ENCODE assay signal across 1 cellular context in the genomic region with DNA sequence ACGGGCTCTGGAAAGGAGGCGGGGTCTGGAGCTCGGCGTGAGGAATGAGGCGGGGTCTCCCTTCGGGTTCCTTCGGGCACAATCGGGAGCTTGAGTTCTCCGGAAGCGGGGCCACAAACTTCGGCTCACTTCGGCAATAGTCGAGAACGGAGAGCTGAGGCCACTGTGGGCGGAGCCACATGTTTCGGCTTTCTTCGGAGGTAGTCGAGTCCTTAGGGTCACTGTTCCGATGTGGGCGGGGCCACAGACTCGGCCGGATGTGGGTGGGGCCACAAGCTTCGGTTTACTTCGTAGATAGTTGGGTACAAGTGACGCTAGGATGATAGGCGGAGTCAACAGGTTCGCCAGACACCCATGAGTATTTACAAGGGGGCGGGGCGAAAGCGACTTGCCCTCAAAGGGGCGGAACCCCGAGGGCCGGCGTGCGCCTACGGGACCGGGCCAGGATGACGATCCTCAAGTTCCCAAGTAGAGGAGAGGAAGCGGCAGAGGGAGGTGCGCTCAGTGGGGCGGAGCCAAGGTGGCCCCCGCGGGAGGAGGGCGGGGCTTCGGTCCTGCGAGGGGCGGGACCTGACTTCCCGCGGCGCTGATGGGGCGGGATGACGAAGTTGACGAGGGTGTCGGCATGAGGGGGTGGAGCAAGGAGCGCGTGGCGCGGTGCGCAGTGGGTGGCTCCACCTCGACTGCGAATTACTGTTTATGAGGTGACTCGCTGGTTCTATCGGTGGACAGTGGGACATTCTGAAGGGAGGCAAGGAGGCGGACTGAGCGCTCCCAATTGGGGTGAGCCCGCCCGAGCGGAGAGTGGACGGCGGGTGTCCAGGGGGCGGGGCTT.
TF ChIP-seq lines count a peak whose summit lies in the region.

No MANE protein-coding gene starts in this region.

TF ChIP-seq in HepG2, 621 proteins besides CTCF, POLR2A, EP300 and RAD21 (continued from another document and continues in another):
- TF ChIP-seq, protein P1, sequence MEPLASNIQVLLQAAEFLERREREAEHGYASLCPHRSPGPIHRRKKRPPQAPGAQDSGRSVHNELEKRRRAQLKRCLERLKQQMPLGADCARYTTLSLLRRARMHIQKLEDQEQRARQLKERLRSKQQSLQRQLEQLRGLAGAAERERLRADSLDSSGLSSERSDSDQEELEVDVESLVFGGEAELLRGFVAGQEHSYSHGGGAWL (CRISPR knock-in tag; IDR thresholded peaks at IDR 0.05), result peak; percentile 35; the same call in 1 of the 2 replicates
- TF ChIP-seq, protein P2, sequence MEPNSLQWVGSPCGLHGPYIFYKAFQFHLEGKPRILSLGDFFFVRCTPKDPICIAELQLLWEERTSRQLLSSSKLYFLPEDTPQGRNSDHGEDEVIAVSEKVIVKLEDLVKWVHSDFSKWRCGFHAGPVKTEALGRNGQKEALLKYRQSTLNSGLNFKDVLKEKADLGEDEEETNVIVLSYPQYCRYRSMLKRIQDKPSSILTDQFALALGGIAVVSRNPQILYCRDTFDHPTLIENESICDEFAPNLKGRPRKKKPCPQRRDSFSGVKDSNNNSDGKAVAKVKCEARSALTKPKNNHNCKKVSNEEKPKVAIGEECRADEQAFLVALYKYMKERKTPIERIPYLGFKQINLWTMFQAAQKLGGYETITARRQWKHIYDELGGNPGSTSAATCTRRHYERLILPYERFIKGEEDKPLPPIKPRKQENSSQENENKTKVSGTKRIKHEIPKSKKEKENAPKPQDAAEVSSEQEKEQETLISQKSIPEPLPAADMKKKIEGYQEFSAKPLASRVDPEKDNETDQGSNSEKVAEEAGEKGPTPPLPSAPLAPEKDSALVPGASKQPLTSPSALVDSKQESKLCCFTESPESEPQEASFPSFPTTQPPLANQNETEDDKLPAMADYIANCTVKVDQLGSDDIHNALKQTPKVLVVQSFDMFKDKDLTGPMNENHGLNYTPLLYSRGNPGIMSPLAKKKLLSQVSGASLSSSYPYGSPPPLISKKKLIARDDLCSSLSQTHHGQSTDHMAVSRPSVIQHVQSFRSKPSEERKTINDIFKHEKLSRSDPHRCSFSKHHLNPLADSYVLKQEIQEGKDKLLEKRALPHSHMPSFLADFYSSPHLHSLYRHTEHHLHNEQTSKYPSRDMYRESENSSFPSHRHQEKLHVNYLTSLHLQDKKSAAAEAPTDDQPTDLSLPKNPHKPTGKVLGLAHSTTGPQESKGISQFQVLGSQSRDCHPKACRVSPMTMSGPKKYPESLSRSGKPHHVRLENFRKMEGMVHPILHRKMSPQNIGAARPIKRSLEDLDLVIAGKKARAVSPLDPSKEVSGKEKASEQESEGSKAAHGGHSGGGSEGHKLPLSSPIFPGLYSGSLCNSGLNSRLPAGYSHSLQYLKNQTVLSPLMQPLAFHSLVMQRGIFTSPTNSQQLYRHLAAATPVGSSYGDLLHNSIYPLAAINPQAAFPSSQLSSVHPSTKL (CRISPR knock-in tag; IDR thresholded peaks at IDR 0.05), result peak; percentile 43; the same call in 1 of the 2 replicates
- TF ChIP-seq ZNF720 (CRISPR knock-in tag; IDR thresholded peaks at IDR 0.05) (no peak), YEATS4 (CRISPR knock-in tag; IDR thresholded peaks at IDR 0.05; ENCODE audit: borderline replicate concordance) (peak; percentile 33; the same call in 1 of the 2 replicates), MED13 (CRISPR knock-in tag; IDR thresholded peaks at IDR 0.05) (peak; percentile 44; the same call in 1 of the 2 replicates), ZNF644 (CRISPR knock-in tag; IDR thresholded peaks at IDR 0.05; ENCODE audit: low read depth) (no peak), ZNF703 (CRISPR knock-in tag; IDR thresholded peaks at IDR 0.05; ENCODE audit: borderline replicate concordance) (no peak), NFYC (CRISPR knock-in tag; IDR thresholded peaks at IDR 0.05) (peak; percentile 11; the same call in 1 of the 2 replicates), PTBP1 (IDR thresholded peaks at IDR 0.05; ENCODE audit: low read depth, low read length, poor library complexity, severe bottlenecking) (no peak), FOXP1 (IDR thresholded peaks at IDR 0.05) (peak; percentile 86), FOXP1 (CRISPR knock-in tag; IDR thresholded peaks at IDR 0.05) (peak; percentile 64), THAP11 (CRISPR knock-in tag; IDR thresholded peaks at IDR 0.05) (0 out of 2 replicates have a peak, but pooled peaks have one; percentile 46), ZBTB8A (CRISPR knock-in tag; IDR thresholded peaks at IDR 0.05; ENCODE audit: borderline replicate concordance, low read depth) (no peak), ZNF354B (CRISPR knock-in tag; IDR thresholded peaks at IDR 0.05) (no peak), REL (CRISPR knock-in tag; conservative IDR thresholded peaks at IDR 0.05) (no peak), ZNF205 (CRISPR knock-in tag; IDR thresholded peaks at IDR 0.05) (peak; percentile 97), KDM2A (CRISPR knock-in tag; IDR thresholded peaks at IDR 0.05; ENCODE audit: borderline replicate concordance, low read depth) (peak; percentile 16; the same call in 1 of the 2 replicates), ADNP (CRISPR knock-in tag; IDR thresholded peaks at IDR 0.05) (no peak), PLRG1 (conservative IDR thresholded peaks at IDR 0.05) (no peak), ZNF772 (CRISPR knock-in tag; IDR thresholded peaks at IDR 0.05) (peak; percentile 62), CBX1 (IDR thresholded peaks at IDR 0.05; ENCODE audit: low read depth) (peak; percentile 17), NRL (CRISPR knock-in tag; IDR thresholded peaks at IDR 0.05; ENCODE audit: borderline replicate concordance) (no peak), SP4 (CRISPR knock-in tag; IDR thresholded peaks at IDR 0.05) (peak; percentile 89)
- TF ChIP-seq, protein P3, sequence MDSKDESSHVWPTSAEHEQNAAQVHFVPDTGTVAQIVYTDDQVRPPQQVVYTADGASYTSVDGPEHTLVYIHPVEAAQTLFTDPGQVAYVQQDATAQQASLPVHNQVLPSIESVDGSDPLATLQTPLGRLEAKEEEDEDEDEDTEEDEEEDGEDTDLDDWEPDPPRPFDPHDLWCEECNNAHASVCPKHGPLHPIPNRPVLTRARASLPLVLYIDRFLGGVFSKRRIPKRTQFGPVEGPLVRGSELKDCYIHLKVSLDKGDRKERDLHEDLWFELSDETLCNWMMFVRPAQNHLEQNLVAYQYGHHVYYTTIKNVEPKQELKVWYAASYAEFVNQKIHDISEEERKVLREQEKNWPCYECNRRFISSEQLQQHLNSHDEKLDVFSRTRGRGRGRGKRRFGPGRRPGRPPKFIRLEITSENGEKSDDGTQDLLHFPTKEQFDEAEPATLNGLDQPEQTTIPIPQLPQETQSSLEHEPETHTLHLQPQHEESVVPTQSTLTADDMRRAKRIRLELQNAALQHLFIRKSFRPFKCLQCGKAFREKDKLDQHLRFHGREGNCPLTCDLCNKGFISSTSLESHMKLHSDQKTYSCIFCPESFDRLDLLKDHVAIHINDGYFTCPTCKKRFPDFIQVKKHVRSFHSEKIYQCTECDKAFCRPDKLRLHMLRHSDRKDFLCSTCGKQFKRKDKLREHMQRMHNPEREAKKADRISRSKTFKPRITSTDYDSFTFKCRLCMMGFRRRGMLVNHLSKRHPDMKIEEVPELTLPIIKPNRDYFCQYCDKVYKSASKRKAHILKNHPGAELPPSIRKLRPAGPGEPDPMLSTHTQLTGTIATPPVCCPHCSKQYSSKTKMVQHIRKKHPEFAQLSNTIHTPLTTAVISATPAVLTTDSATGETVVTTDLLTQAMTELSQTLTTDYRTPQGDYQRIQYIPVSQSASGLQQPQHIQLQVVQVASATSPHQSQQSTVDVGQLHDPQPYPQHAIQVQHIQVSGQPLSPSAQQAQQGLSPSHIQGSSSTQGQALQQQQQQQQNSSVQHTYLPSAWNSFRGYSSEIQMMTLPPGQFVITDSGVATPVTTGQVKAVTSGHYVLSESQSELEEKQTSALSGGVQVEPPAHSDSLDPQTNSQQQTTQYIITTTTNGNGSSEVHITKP (CRISPR knock-in tag; IDR thresholded peaks at IDR 0.05; ENCODE audit: low read depth), result no peak; the same call in 1 of the 2 replicates
- TF ChIP-seq, protein P4, sequence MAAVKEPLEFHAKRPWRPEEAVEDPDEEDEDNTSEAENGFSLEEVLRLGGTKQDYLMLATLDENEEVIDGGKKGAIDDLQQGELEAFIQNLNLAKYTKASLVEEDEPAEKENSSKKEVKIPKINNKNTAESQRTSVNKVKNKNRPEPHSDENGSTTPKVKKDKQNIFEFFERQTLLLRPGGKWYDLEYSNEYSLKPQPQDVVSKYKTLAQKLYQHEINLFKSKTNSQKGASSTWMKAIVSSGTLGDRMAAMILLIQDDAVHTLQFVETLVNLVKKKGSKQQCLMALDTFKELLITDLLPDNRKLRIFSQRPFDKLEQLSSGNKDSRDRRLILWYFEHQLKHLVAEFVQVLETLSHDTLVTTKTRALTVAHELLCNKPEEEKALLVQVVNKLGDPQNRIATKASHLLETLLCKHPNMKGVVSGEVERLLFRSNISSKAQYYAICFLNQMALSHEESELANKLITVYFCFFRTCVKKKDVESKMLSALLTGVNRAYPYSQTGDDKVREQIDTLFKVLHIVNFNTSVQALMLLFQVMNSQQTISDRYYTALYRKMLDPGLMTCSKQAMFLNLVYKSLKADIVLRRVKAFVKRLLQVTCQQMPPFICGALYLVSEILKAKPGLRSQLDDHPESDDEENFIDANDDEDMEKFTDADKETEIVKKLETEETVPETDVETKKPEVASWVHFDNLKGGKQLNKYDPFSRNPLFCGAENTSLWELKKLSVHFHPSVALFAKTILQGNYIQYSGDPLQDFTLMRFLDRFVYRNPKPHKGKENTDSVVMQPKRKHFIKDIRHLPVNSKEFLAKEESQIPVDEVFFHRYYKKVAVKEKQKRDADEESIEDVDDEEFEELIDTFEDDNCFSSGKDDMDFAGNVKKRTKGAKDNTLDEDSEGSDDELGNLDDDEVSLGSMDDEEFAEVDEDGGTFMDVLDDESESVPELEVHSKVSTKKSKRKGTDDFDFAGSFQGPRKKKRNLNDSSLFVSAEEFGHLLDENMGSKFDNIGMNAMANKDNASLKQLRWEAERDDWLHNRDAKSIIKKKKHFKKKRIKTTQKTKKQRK (IDR thresholded peaks at IDR 0.05; ENCODE audit: low read length), result no peak
- TF ChIP-seq, protein P5, sequence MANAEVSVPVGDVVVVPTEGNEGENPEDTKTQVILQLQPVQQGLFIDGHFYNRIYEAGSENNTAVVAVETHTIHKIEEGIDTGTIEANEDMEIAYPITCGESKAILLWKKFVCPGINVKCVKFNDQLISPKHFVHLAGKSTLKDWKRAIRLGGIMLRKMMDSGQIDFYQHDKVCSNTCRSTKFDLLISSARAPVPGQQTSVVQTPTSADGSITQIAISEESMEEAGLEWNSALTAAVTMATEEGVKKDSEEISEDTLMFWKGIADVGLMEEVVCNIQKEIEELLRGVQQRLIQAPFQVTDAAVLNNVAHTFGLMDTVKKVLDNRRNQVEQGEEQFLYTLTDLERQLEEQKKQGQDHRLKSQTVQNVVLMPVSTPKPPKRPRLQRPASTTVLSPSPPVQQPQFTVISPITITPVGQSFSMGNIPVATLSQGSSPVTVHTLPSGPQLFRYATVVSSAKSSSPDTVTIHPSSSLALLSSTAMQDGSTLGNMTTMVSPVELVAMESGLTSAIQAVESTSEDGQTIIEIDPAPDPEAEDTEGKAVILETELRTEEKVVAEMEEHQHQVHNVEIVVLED (CRISPR knock-in tag; IDR thresholded peaks at IDR 0.05; ENCODE audit: borderline replicate concordance), result peak; percentile 67; the same call in 1 of the 2 replicates
- TF ChIP-seq, protein P6, sequence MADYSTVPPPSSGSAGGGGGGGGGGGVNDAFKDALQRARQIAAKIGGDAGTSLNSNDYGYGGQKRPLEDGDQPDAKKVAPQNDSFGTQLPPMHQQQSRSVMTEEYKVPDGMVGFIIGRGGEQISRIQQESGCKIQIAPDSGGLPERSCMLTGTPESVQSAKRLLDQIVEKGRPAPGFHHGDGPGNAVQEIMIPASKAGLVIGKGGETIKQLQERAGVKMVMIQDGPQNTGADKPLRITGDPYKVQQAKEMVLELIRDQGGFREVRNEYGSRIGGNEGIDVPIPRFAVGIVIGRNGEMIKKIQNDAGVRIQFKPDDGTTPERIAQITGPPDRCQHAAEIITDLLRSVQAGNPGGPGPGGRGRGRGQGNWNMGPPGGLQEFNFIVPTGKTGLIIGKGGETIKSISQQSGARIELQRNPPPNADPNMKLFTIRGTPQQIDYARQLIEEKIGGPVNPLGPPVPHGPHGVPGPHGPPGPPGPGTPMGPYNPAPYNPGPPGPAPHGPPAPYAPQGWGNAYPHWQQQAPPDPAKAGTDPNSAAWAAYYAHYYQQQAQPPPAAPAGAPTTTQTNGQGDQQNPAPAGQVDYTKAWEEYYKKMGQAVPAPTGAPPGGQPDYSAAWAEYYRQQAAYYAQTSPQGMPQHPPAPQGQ (CRISPR knock-in tag; IDR thresholded peaks at IDR 0.05; ENCODE audit: borderline replicate concordance), result no peak
- TF ChIP-seq, protein P7, sequence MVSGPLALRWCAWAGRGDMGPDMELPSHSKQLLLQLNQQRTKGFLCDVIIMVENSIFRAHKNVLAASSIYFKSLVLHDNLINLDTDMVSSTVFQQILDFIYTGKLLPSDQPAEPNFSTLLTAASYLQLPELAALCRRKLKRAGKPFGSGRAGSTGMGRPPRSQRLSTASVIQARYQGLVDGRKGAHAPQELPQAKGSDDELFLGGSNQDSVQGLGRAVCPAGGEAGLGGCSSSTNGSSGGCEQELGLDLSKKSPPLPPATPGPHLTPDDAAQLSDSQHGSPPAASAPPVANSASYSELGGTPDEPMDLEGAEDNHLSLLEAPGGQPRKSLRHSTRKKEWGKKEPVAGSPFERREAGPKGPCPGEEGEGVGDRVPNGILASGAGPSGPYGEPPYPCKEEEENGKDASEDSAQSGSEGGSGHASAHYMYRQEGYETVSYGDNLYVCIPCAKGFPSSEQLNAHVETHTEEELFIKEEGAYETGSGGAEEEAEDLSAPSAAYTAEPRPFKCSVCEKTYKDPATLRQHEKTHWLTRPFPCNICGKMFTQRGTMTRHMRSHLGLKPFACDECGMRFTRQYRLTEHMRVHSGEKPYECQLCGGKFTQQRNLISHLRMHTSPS (CRISPR knock-in tag; IDR thresholded peaks at IDR 0.05; ENCODE audit: low read depth), result no peak
- TF ChIP-seq, protein P8, sequence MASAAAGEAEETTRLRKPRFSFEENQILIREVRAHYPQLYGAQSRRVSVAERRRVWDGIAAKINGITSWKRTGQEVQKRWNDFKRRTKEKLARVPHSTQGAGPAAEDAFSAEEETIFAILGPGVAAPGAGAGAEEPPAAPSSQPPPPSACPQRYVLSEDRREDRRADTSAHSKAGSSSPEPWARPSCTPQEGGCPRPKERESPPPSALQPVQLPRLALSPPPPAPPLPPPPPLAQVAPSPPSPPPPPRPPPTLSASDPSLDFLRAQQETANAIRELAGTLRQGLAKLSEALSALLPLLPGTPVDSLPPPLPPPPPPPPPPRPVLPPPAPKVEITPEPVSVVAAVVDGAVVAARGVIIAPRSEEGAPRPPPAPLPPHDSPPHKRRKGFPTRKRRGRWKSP (CRISPR knock-in tag; IDR thresholded peaks at IDR 0.05), result peak; percentile 70
